ENCODE assay signal across 15 cellular contexts in the genomic region with DNA sequence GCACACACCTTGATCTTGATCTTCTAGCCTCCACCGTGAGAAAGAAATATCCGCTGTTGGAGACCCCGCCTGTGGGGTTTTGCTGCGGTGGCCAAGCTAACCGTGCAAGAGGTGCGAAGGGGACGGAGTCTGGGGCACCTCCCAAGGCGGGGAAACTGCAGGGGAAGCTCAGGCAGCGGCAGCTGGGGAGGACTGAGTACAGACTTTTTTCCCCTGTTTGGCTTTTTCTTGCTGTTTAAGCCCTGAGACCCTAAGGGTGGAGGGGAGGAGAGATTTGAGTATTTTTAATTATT.
DNase-seq lines count a peak whose midpoint lies in the region; ATAC-seq and TF ChIP-seq lines count a peak whose summit lies in the region.
"Had no signal": no experiment of that assay in that cellular context is flagged by ENCODE, and none has a peak within 500 bp of the region (broad histone marks: within the 10 kb centered on the region; RNA-seq: fewer than 3 reads in every experiment).

No MANE protein-coding gene starts in this region.

- whole genome bisulfite sequencing in sigmoid colon, 2 donors, result 73 to 77% methylated on average over 9 of the region's 9 CpGs

- H3K79me2 ChIP-seq in MM.1S (ENCODE audit: low read length), result no peaks in the 10 kb centered on the region

- no peaks in the 10 kb centered on the region for H3F3A ChIP-seq in MM.1S (ENCODE audit: insufficient read depth, low read length)

- no peaks in the 10 kb centered on the region for H3K36me3 ChIP-seq in BLaER1 treated with 17β-estradiol and CSF1 and Interleukin-3, amounts not matched to agents 10 nM and 100 nM
- no peaks in the 10 kb centered on the region for H3K36me3 ChIP-seq in lower lobe of right lung
- no peaks in the 10 kb centered on the region for H3K36me3 ChIP-seq in sigmoid colon
- no peaks in the 10 kb centered on the region for H3K36me3 ChIP-seq in MM.1S (replicated peaks; ENCODE audit: insufficient read depth, low read length)
- H3K36me3 ChIP-seq: BE2C had no signal

- H3K4me2 ChIP-seq in BLaER1 treated with 17β-estradiol and CSF1 and Interleukin-3, amounts not matched to agents 10 nM and 100 nM, result peak overlapping the region in 6 of 11 experiments; percentile 5 to 36 (median 26); a peak in 9 of 22 replicates
- no peak overlapping the region for H3K4me2 ChIP-seq in MM.1S (ENCODE audit: low read depth, low read length)
- H3K4me2 ChIP-seq: A549 had no signal

- no peak for TF ChIP-seq POLR2A in sigmoid colon (IDR thresholded peaks at IDR 0.05)

- no peak overlapping the region for H3K9ac ChIP-seq in BLaER1 treated with 17β-estradiol and CSF1 and Interleukin-3, amounts not matched to agents 10 nM and 100 nM
- no peak overlapping the region for H3K9ac ChIP-seq in MM.1S (ENCODE audit: low read length)
- H3K9ac ChIP-seq: GM23248 had no signal

- no peak overlapping the region for H3K27ac ChIP-seq in BLaER1 treated with 17β-estradiol and CSF1 and Interleukin-3, amounts not matched to agents 10 nM and 100 nM
- H3K27ac ChIP-seq in lower lobe of right lung (no peak overlapping the region), sigmoid colon (no peak overlapping the region), MM.1S (ENCODE audit: low read length) (no peak overlapping the region)
- H3K27ac ChIP-seq: A549, GM23248, HL-60 had no signal

- no peaks in the 10 kb centered on the region for H4K20me1 ChIP-seq in BLaER1 treated with 17β-estradiol and CSF1 and Interleukin-3, amounts not matched to agents 10 nM and 100 nM
- no peaks in the 10 kb centered on the region for H4K20me1 ChIP-seq in MM.1S (ENCODE audit: insufficient read depth, low read length)

- H3K4me3 ChIP-seq in BLaER1 treated with 17β-estradiol and CSF1 and Interleukin-3, amounts not matched to agents 10 nM and 100 nM, result no peak overlapping the region
- H3K4me3 ChIP-seq in lower lobe of right lung (no peak overlapping the region), sigmoid colon (no peak overlapping the region), MM.1S (ENCODE audit: low read length) (no peak overlapping the region)
- H3K4me3 ChIP-seq: A549, GM23248 had no signal

- H3K9me3 Mint-ChIP-seq in activated T-helper 1 cell treated with anti-CD3 and anti-CD28 coated beads, Interleukin-12 subunit alpha, Interleukin-12 subunit beta, Interleukin-2, Interleukin-4 antibody, amounts not matched to agents 30 ng/mL and 10 ng/mL and 1 ng/mL, durations not matched to agents 14 hours and 24 hours and 36 hours, result no peaks in the 10 kb centered on the region

- H3K36me3 Mint-ChIP-seq in T-helper 17 cell (ENCODE audit: low read depth), result no peaks in the 10 kb centered on the region
- no peaks in the 10 kb centered on the region for H3K36me3 Mint-ChIP-seq in activated T-helper 1 cell treated with anti-CD3 and anti-CD28 coated beads, Interleukin-12 subunit alpha, Interleukin-12 subunit beta, Interleukin-2, Interleukin-4 antibody, amounts not matched to agents 30 ng/mL and 10 ng/mL and 1 ng/mL, durations not matched to agents 14 hours and 24 hours and 36 hours (ENCODE audit: low read depth)
- H3K36me3 Mint-ChIP-seq: CD8-positive, alpha-beta memory T cell had no signal

- H3K27me3 ChIP-seq in BLaER1 treated with 17β-estradiol and CSF1 and Interleukin-3, amounts not matched to agents 10 nM and 100 nM, result peaks cover 0 to 5% (median 0%) of the 10 kb centered on the region in 11 experiments; a peak in 1 of 22 replicates
- H3K27me3 ChIP-seq in lower lobe of right lung (ENCODE audit: low read depth) (no peaks in the 10 kb centered on the region), sigmoid colon (no peaks in the 10 kb centered on the region), MM.1S (replicated peaks; ENCODE audit: insufficient read depth, low read length) (peaks cover 52% of the 10 kb centered on the region)

- H3K4me1 Mint-ChIP-seq in T-helper 17 cell, result peaks cover 2% of the 10 kb centered on the region
- no peaks in the 10 kb centered on the region for H3K4me1 Mint-ChIP-seq in activated T-helper 1 cell treated with anti-CD3 and anti-CD28 coated beads, Interleukin-12 subunit alpha, Interleukin-12 subunit beta, Interleukin-2, Interleukin-4 antibody, amounts not matched to agents 30 ng/mL and 10 ng/mL and 1 ng/mL, durations not matched to agents 14 hours and 24 hours and 36 hours (ENCODE audit: low read depth)
- H3K4me1 Mint-ChIP-seq: CD8-positive, alpha-beta memory T cell had no signal

- no peaks in the 10 kb centered on the region for H3K27me3 Mint-ChIP-seq in T-helper 17 cell
- H3K27me3 Mint-ChIP-seq in activated T-helper 1 cell treated with anti-CD3 and anti-CD28 coated beads, Interleukin-12 subunit alpha, Interleukin-12 subunit beta, Interleukin-2, Interleukin-4 antibody, amounts not matched to agents 30 ng/mL and 10 ng/mL and 1 ng/mL, durations not matched to agents 14 hours and 24 hours and 36 hours (ENCODE audit: insufficient read depth), result no peaks in the 10 kb centered on the region

- H3K9me2 ChIP-seq in MM.1S (replicated peaks; ENCODE audit: insufficient read depth, low read length), result no peaks in the 10 kb centered on the region

- ATAC-seq in T-helper 17 cell, result no peak
- no peak for ATAC-seq in lower lobe of right lung
- no peak for ATAC-seq in GM18867 (IDR thresholded peaks at IDR 0.05; ENCODE audit: unreplicated experiment)
- ATAC-seq: HCT116 had no signal

- TF ChIP-seq EP300 in sigmoid colon (IDR thresholded peaks at IDR 0.05), result no peak

- H3K4me1 ChIP-seq in BLaER1 treated with 17β-estradiol and CSF1 and Interleukin-3, amounts not matched to agents 10 nM and 100 nM, result peaks cover 5 to 27% (median 20%) of the 10 kb centered on the region in 10 experiments; a peak in 18 of 20 replicates
- H3K4me1 ChIP-seq in lower lobe of right lung (no peaks in the 10 kb centered on the region), sigmoid colon (no peaks in the 10 kb centered on the region), MM.1S (ENCODE audit: low read length) (no peaks in the 10 kb centered on the region)
- H3K4me1 ChIP-seq: A549, BE2C had no signal

- no peak overlapping the region for H2AFZ ChIP-seq in MM.1S (ENCODE audit: low read length)
- H2AFZ ChIP-seq: GM23248 had no signal

- DNase-seq in T-helper 17 cell (no peak), lower lobe of right lung (peak; percentile 23), sigmoid colon (peak; percentile 40), MM.1S (no peak)
- no peak for DNase-seq in activated T-helper 1 cell treated with anti-CD3 and anti-CD28 coated beads, Interleukin-12 subunit alpha, Interleukin-12 subunit beta, Interleukin-2, Interleukin-4 antibody, amounts not matched to agents 30 ng/mL and 10 ng/mL and 1 ng/mL, durations not matched to agents 14 hours and 24 hours and 36 hours (ENCODE audit: low spot score)
- DNase-seq: CD8-positive, alpha-beta memory T cell; DMS53; GF-D8; GM23248 had no signal

- H3K9me3 ChIP-seq in BLaER1 treated with 17β-estradiol and CSF1 and Interleukin-3, amounts not matched to agents 10 nM and 100 nM (replicated peaks in 1 of 11), result peaks cover 0 to 12% (median 0%) of the 10 kb centered on the region in 11 experiments; a peak in 6 of 22 replicates
- H3K9me3 ChIP-seq in T-helper 17 cell (ENCODE audit: control insufficient read depth, low read length, poor library complexity, severe bottlenecking), result no peaks in the 10 kb centered on the region
- H3K9me3 ChIP-seq in lower lobe of right lung, result no peaks in the 10 kb centered on the region
- peaks cover 0 to 1% (median 0%) of the 10 kb centered on the region in 4 donors for H3K9me3 ChIP-seq in sigmoid colon
- no peaks in the 10 kb centered on the region for H3K9me3 ChIP-seq in MM.1S (replicated peaks; ENCODE audit: insufficient read depth, low read length)
- H3K9me3 ChIP-seq: BE2C had no signal

- no peak for TF ChIP-seq CTCF in lower lobe of right lung (IDR thresholded peaks at IDR 0.05)
- no peak for TF ChIP-seq CTCF in sigmoid colon (IDR thresholded peaks at IDR 0.05)
- TF ChIP-seq CTCF in MM.1S (IDR thresholded peaks at IDR 0.05; ENCODE audit: low read length), result no peak

- H3K27ac Mint-ChIP-seq in T-helper 17 cell, result peak overlapping the region; percentile 37
- no peak overlapping the region for H3K27ac Mint-ChIP-seq in activated T-helper 1 cell treated with anti-CD3 and anti-CD28 coated beads, Interleukin-12 subunit alpha, Interleukin-12 subunit beta, Interleukin-2, Interleukin-4 antibody, amounts not matched to agents 30 ng/mL and 10 ng/mL and 1 ng/mL, durations not matched to agents 14 hours and 24 hours and 36 hours

- H3K4me3 Mint-ChIP-seq in T-helper 17 cell, result no peak overlapping the region
- H3K4me3 Mint-ChIP-seq in activated T-helper 1 cell treated with anti-CD3 and anti-CD28 coated beads, Interleukin-12 subunit alpha, Interleukin-12 subunit beta, Interleukin-2, Interleukin-4 antibody, amounts not matched to agents 30 ng/mL and 10 ng/mL and 1 ng/mL, durations not matched to agents 14 hours and 24 hours and 36 hours, result no peak overlapping the region
- H3K4me3 Mint-ChIP-seq: CD8-positive, alpha-beta memory T cell had no signal

- intact Hi-C loops in lower lobe of right lung (cut with DNase I), result no loop called here
- intact Hi-C loops in sigmoid colon (cut with DNase I), result no loop called here
- intact Hi-C loops in activated T-helper 1 cell treated with anti-CD3 and anti-CD28 coated beads, Interleukin-12 subunit alpha, Interleukin-12 subunit beta, Interleukin-2, Interleukin-4 antibody, amounts not matched to agents 30 ng/mL and 10 ng/mL and 1 ng/mL, durations not matched to agents 14 hours and 24 hours and 36 hours (cut with micrococcal nuclease), result no loop called here

Comparison
In these comparisons a context has a peak if more than half of its experiments do, and no peak if none do; other contexts are left out.
1. DNase-seq: peak in lower lobe of right lung (single experiment) and sigmoid colon (single experiment); none in T-helper 17 cell (0 of 3), MM.1S (single experiment) and activated T-helper 1 cell treated with anti-CD3 and anti-CD28 coated beads, Interleukin-12 subunit alpha, Interleukin-12 subunit beta, Interleukin-2, Interleukin-4 antibody, amounts not matched to agents 30 ng/mL and 10 ng/mL and 1 ng/mL, durations not matched to agents 14 hours and 24 hours and 36 hours (single experiment).